ENCODE assay signal across 1 cellular context in genomic region chr11:95884364-95884763, GRCh38.
TF ChIP-seq lines count a peak whose summit lies in the region.

No MANE protein-coding gene starts in this region.

TF ChIP-seq in IMR-90, 13 proteins besides CTCF, POLR2A, EP300 and RAD21 (continued from another document):
- TF ChIP-seq SMC3 (IDR thresholded peaks at IDR 0.05; ENCODE audit: low read depth, low read length) (no peak), CHD1 (IDR thresholded peaks at IDR 0.05; ENCODE audit: low read depth, low read length) (no peak), RCOR1 (IDR thresholded peaks at IDR 0.05; ENCODE audit: insufficient replicate concordance, low read length) (no peak), NFE2L2 (IDR thresholded peaks at IDR 0.05; ENCODE audit: low read depth, low read length) (peak; percentile 59), MXI1 (IDR thresholded peaks at IDR 0.05; ENCODE audit: borderline replicate concordance, low read depth, low read length) (no peak), ELK1 (IDR thresholded peaks at IDR 0.05; ENCODE audit: borderline replicate concordance, low read depth, low read length) (no peak), FOS (IDR thresholded peaks at IDR 0.05; ENCODE audit: low read depth, low read length) (peak; percentile 74; the same call in 1 of the 2 replicates), RFX5 (IDR thresholded peaks at IDR 0.05; ENCODE audit: low read depth, low read length) (no peak)
TF ChIP-seq in IMR-90: peak in this region for 4.
